9 cellular contexts compared by ENCODE assay signal in the genomic region with DNA sequence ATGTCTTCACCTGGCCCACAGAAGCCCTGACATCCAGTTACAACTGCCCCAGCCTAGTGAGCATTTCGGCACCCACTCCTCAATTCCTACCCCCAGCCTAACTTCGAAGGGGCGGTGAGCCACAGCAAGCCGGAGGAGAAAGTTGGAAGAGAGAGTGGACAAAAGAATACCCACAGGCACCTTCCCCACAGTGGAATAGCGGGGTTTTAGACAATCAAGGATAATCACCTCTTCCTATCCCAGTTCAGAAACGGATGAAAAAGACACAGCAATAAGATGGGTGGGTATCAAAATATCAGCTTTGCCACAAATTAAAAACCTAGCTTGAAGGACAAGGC. TPM values are rescaled to one million over a fixed set of nuclear protein-coding genes. Genes with fewer than 3 reads are reported as not detected.
A peak's percentile ranks its signal among the peaks of the same experiment; 100 is the strongest.
DNase-seq lines count a peak whose midpoint lies in the region; ATAC-seq, FAIRE-seq and TF ChIP-seq lines count a peak whose summit lies in the region.
"Had no signal": no experiment of that assay in that cellular context is flagged by ENCODE, and none has a peak within 500 bp of the region (broad histone marks: within the 10 kb centered on the region; RNA-seq: fewer than 3 reads in every experiment).

No MANE protein-coding gene starts in this region.

- in situ Hi-C loops in gastrocnemius medialis (cut with MboI; ENCODE audit: low sequenced_read_pairs in 4 of 4) = loop anchor here in 1 of 4 donors (5.0 kb wide), 1 partner anchor 57 kb away; a partner anchor contains a TSS

- H3K9me3 ChIP-seq in RWPE2 (ENCODE audit: severe bottlenecking) = no peaks in the 10 kb centered on the region
- no peaks in the 10 kb centered on the region for H3K9me3 ChIP-seq in esophagus muscularis mucosa
- H3K9me3 ChIP-seq in gastrocnemius medialis = no peaks in the 10 kb centered on the region
- no peaks in the 10 kb centered on the region for H3K9me3 ChIP-seq in kidney (ENCODE audit: control insufficient read depth in 1 of 2, low read length in 2 of 2)

- 85% methylated on average over 6 of the region's 6 CpGs for WGBS in esophagus muscularis mucosa

- H3K27ac ChIP-seq in RWPE2 (ENCODE audit: poor library complexity, severe bottlenecking) (peak overlapping the region; percentile 56), esophagus muscularis mucosa (replicated peaks in 1 of 4) (peak overlapping the region; percentile 88 to 90 (median 89)), gastrocnemius medialis (peak overlapping the region; percentile 83 to 99 (median 90)), kidney (ENCODE audit: low read depth in 2 of 2, low read length in 2 of 2) (no peak overlapping the region)

- intact Hi-C loops in esophagus muscularis mucosa (cut with DNase I) (loop anchor here (2.0 to 5.0 kb wide), 5 partner anchors 43 to 259 kb away; a partner anchor contains a TSS), gastrocnemius medialis (cut with DNase I; ENCODE audit: low total_unique reads) (loop anchor here (1.0 to 5.0 kb wide), 3 partner anchors 41 to 258 kb away; a partner anchor contains a TSS), kidney (cut with DNase I) (no loop called here)

- H3K9ac ChIP-seq in kidney (ENCODE audit: low read length in 2 of 2) = no peak overlapping the region

- DNase-seq in RWPE2 (ENCODE audit: low spot score) (no peak), esophagus muscularis mucosa (ENCODE audit: extremely low spot score) (no peak), gastrocnemius medialis (no peak), NCI-H446 treated with DMSO at 0.1 percent for 48 hours (lab: John Stamatoyannopoulos, UW) (no peak), kidney (no peak)
- DNase-seq in stimulated activated naive CD4-positive, alpha-beta T cell (lab: John Stamatoyannopoulos, UW) = no peak

- TF ChIP-seq EP300 in esophagus muscularis mucosa (IDR thresholded peaks at IDR 0.05) = no peak

- no peak for ATAC-seq in RWPE2 (ENCODE audit: low read depth)
- no peak for ATAC-seq in gastrocnemius medialis
- no peak for ATAC-seq in HG02610 (IDR thresholded peaks at IDR 0.05; ENCODE audit: unreplicated experiment)

- H3K27me3 ChIP-seq in RWPE2 (ENCODE audit: insufficient read depth, poor library complexity, severe bottlenecking) (no peaks in the 10 kb centered on the region), esophagus muscularis mucosa (no peaks in the 10 kb centered on the region), gastrocnemius medialis (no peaks in the 10 kb centered on the region)

- peaks cover 42% of the 10 kb centered on the region for H3K36me3 ChIP-seq in RWPE2 (ENCODE audit: low read depth)
- H3K36me3 ChIP-seq in esophagus muscularis mucosa = peaks cover 7 to 22% (median 18%) of the 10 kb centered on the region in 4 donors
- peaks cover 0 to 13% of the 10 kb centered on the region in 2 donors for H3K36me3 ChIP-seq in gastrocnemius medialis
- peaks cover 13 to 16% of the 10 kb centered on the region in 2 donors for H3K36me3 ChIP-seq in kidney (ENCODE audit: control insufficient read depth in 1 of 2, insufficient read depth in 2 of 2, low read length in 2 of 2)

- TF ChIP-seq POLR2A in esophagus muscularis mucosa (IDR thresholded peaks at IDR 0.05; ENCODE audit: low read depth) = no peak
- TF ChIP-seq POLR2A in gastrocnemius medialis (IDR thresholded peaks at IDR 0.05) = no peak

- no peak for TF ChIP-seq CTCF in GM12875 (IDR thresholded peaks at IDR 0.05; ENCODE audit: borderline replicate concordance, insufficient read depth, low read depth, low read length)
- TF ChIP-seq CTCF in RWPE2 (IDR thresholded peaks at IDR 0.05; ENCODE audit: poor library complexity, severe bottlenecking) = no peak
- no peak for TF ChIP-seq CTCF in esophagus muscularis mucosa (IDR thresholded peaks at IDR 0.05)
- no peak for TF ChIP-seq CTCF in gastrocnemius medialis (IDR thresholded peaks at IDR 0.05 in 4 of 5, conservative IDR thresholded peaks at IDR 0.05 in 1 of 5)
- TF ChIP-seq CTCF in kidney (IDR thresholded peaks at IDR 0.05; ENCODE audit: borderline replicate concordance, extremely low read depth, insufficient read depth) = no peak

- H3K4me3 ChIP-seq in GM12875 (ENCODE audit: low read depth, low read length) = peak overlapping the region; percentile 87
- H3K4me3 ChIP-seq in RWPE2 (ENCODE audit: severe bottlenecking) = peak overlapping the region; percentile 63
- peak overlapping the region; percentile 78 to 96 (median 88) for H3K4me3 ChIP-seq in esophagus muscularis mucosa
- peak overlapping the region in 3 of 4 donors; percentile 78 to 98 (median 88) for H3K4me3 ChIP-seq in gastrocnemius medialis
- H3K4me3 ChIP-seq in kidney (ENCODE audit: low read length in 2 of 2) = peak overlapping the region in 1 of 2 donors; percentile 56

- FAIRE-seq in kidney (lab: Jason Lieb, UNC) = no peak
- FAIRE-seq: frontal cortex had no signal

- H3K4me1 ChIP-seq in RWPE2 (ENCODE audit: insufficient read depth, poor library complexity, severe bottlenecking) = peaks cover 19% of the 10 kb centered on the region
- peaks cover 21 to 44% (median 41%) of the 10 kb centered on the region in 4 donors for H3K4me1 ChIP-seq in esophagus muscularis mucosa
- peaks cover 24 to 29% of the 10 kb centered on the region in 2 donors for H3K4me1 ChIP-seq in gastrocnemius medialis
- peaks cover 7 to 11% of the 10 kb centered on the region in 2 donors for H3K4me1 ChIP-seq in kidney (ENCODE audit: control insufficient read depth in 1 of 2, insufficient read depth in 1 of 2, low read depth in 1 of 2, low read length in 2 of 2)

RNA-seq across cellular contexts. Expression of a gene that starts 1.3 kb away (rescaled TPM):
- total RNA-seq in esophagus muscularis mucosa = 10 to 100 TPM; 45.3 to 66.3 (median 53.1) TPM
- 10 to 100 TPM; 26.4 to 47.2 (median 32.7) TPM for total RNA-seq in gastrocnemius medialis
- total RNA-seq in kidney = 24.6 TPM
- 15.8 TPM for polyA plus RNA-seq in kidney (ENCODE audit: insufficient read depth, low read depth, low replicate concordance)

RNA-seq across cellular contexts. Expression of a gene that starts 45.6 kb away (rescaled TPM):
- total RNA-seq in esophagus muscularis mucosa = 10 to 100 TPM in 1 of 4 donors, 1 to 10 TPM in 3; 1.3 to 22.0 (median 7.0) TPM
- 10 to 100 TPM in 1 of 4 donors, 1 to 10 TPM in 3; 1.5 to 11.9 (median 3.0) TPM for total RNA-seq in gastrocnemius medialis
- total RNA-seq in kidney = 8.7 TPM
- 3.7 TPM for polyA plus RNA-seq in kidney (ENCODE audit: insufficient read depth, low read depth, low replicate concordance)

RNA-seq across cellular contexts. Expression of a gene that starts 55.5 kb away (rescaled TPM):
- total RNA-seq in esophagus muscularis mucosa (10 to 100 TPM; 58.6 to 89.2 (median 81.9) TPM), gastrocnemius medialis (100 to 1,000 TPM in 1 of 4 donors, 10 to 100 TPM in 3; 52.1 to 155 (median 83.2) TPM), kidney (101 TPM)
- polyA plus RNA-seq in kidney (ENCODE audit: insufficient read depth, low read depth, low replicate concordance) = 29.0 TPM

RNA-seq across cellular contexts. Expression of a gene that starts 56.2 kb away (rescaled TPM):
- total RNA-seq in esophagus muscularis mucosa = 10 to 100 TPM in 3 of 4 donors, 1 to 10 TPM in 1; 8.1 to 17.2 (median 10.6) TPM
- total RNA-seq in gastrocnemius medialis = 10 to 100 TPM; 11.3 to 27.9 (median 18.7) TPM
- total RNA-seq in kidney = 17.5 TPM
- polyA plus RNA-seq in kidney (ENCODE audit: insufficient read depth, low read depth, low replicate concordance) = 29.6 TPM

Comparison
In these comparisons a context has a peak if more than half of its experiments do, and no peak if none do; other contexts are left out.
1. H3K27ac ChIP-seq: peak in RWPE2 (single experiment), esophagus muscularis mucosa (4 of 4) and gastrocnemius medialis (4 of 4); none in kidney (0 of 2).